7 cellular contexts compared by ENCODE assay signal in genomic region chr16:56933266-56933619, GRCh38. TPM values are rescaled to one million over a fixed set of nuclear protein-coding genes. Genes with fewer than 3 reads are reported as not detected.
DNase-seq lines count a peak whose midpoint lies in the region; ATAC-seq and TF ChIP-seq lines count a peak whose summit lies in the region.

No MANE protein-coding gene starts in this region.

- no peak for ATAC-seq in stimulated activated effector memory CD8-positive, alpha-beta T cell treated with anti-CD3 and anti-CD28 coated beads, Interleukin-12 subunit alpha, Interleukin-12 subunit beta, amount 100 ng/mL, for 72 hours
- ATAC-seq in HG02970 (IDR thresholded peaks at IDR 0.05; ENCODE audit: low FRiP score, unreplicated experiment) = no peak
- no peak for ATAC-seq in HG02938 (IDR thresholded peaks at IDR 0.05; ENCODE audit: unreplicated experiment)

- TF ChIP-seq CTCF in glutamatergic neuron (IDR thresholded peaks at IDR 0.05; ENCODE audit: partially characterized antibody, unreplicated experiment) = no peak

- no peak overlapping the region for H3K27ac ChIP-seq in HUES6 (ENCODE audit: low read depth, low read length)

- no peaks in the 10 kb centered on the region for H3K27me3 ChIP-seq in HUES6 (ENCODE audit: control insufficient read depth, insufficient read depth, low read length)

- no peak for DNase-seq in activated CD4-positive, alpha-beta memory T cell treated with anti-CD3 and anti-CD28 coated beads for 36 hours
- no peak for DNase-seq in glutamatergic neuron
- no peak for DNase-seq in stimulated activated effector memory CD8-positive, alpha-beta T cell treated with anti-CD3 and anti-CD28 coated beads, Interleukin-12 subunit alpha, Interleukin-12 subunit beta, amount 100 ng/mL, for 72 hours (ENCODE audit: low spot score in 2 of 2)
- DNase-seq in UCSD-AML1 (lab: John Stamatoyannopoulos, UW; ENCODE audit: unreplicated experiment) = no peak

- peak overlapping the region; percentile 98 for H3K4me3 Mint-ChIP-seq in activated CD4-positive, alpha-beta memory T cell treated with anti-CD3 and anti-CD28 coated beads for 36 hours
- peak overlapping the region; percentile 97 for H3K4me3 Mint-ChIP-seq in glutamatergic neuron (ENCODE audit: unreplicated experiment)
- H3K4me3 Mint-ChIP-seq in stimulated activated effector memory CD8-positive, alpha-beta T cell treated with anti-CD3 and anti-CD28 coated beads, Interleukin-12 subunit alpha, Interleukin-12 subunit beta, amount 100 ng/mL, for 72 hours = peak overlapping the region; percentile 99

- peaks cover 34% of the 10 kb centered on the region for H3K36me3 ChIP-seq in HUES6 (ENCODE audit: control insufficient read depth, insufficient read depth, low read length)

- CTCF ChIA-PET in activated CD4-positive, alpha-beta memory T cell treated with anti-CD3 and anti-CD28 coated beads for 36 hours (lab: Charles Lee) = interaction anchor here (0.6 to 2.4 kb wide), 6 partner anchors 12 to 72 kb away, joined by 3 to 9 read pairs (median 4); partner anchors contain the start of gene NLRC5

- H3K4me3 ChIP-seq in HUES6 (ENCODE audit: low read depth, low read length) = peak overlapping the region; percentile 97

- intact Hi-C loops in activated CD4-positive, alpha-beta memory T cell treated with anti-CD3 and anti-CD28 coated beads for 36 hours (cut with micrococcal nuclease) = loop anchor here (5.0 kb wide), 2 partner anchors 201 to 481 kb away; partner anchors contain the start of genes NUDT21, NUP93 and OGFOD1

- H3K9ac ChIP-seq in HUES6 (ENCODE audit: low read length) = peak overlapping the region; percentile 97

- H3K4me1 ChIP-seq in HUES6 (ENCODE audit: control insufficient read depth, insufficient read depth, low read length) = peaks cover 17% of the 10 kb centered on the region

- H3K9me3 Mint-ChIP-seq in activated CD4-positive, alpha-beta memory T cell treated with anti-CD3 and anti-CD28 coated beads for 36 hours = no peaks in the 10 kb centered on the region
- H3K9me3 Mint-ChIP-seq in glutamatergic neuron (ENCODE audit: unreplicated experiment) = peaks cover 11% of the 10 kb centered on the region
- H3K9me3 Mint-ChIP-seq in stimulated activated effector memory CD8-positive, alpha-beta T cell treated with anti-CD3 and anti-CD28 coated beads, Interleukin-12 subunit alpha, Interleukin-12 subunit beta, amount 100 ng/mL, for 72 hours = no peaks in the 10 kb centered on the region

- peaks cover 46% of the 10 kb centered on the region for H3K4me1 Mint-ChIP-seq in activated CD4-positive, alpha-beta memory T cell treated with anti-CD3 and anti-CD28 coated beads for 36 hours (ENCODE audit: low read depth)
- peaks cover 14% of the 10 kb centered on the region for H3K4me1 Mint-ChIP-seq in glutamatergic neuron (ENCODE audit: low read depth, unreplicated experiment)
- peaks cover 57% of the 10 kb centered on the region for H3K4me1 Mint-ChIP-seq in stimulated activated effector memory CD8-positive, alpha-beta T cell treated with anti-CD3 and anti-CD28 coated beads, Interleukin-12 subunit alpha, Interleukin-12 subunit beta, amount 100 ng/mL, for 72 hours

- peaks cover 60% of the 10 kb centered on the region for H3K36me3 Mint-ChIP-seq in activated CD4-positive, alpha-beta memory T cell treated with anti-CD3 and anti-CD28 coated beads for 36 hours
- H3K36me3 Mint-ChIP-seq in glutamatergic neuron (ENCODE audit: unreplicated experiment) = peaks cover 8% of the 10 kb centered on the region
- peaks cover 72% of the 10 kb centered on the region for H3K36me3 Mint-ChIP-seq in stimulated activated effector memory CD8-positive, alpha-beta T cell treated with anti-CD3 and anti-CD28 coated beads, Interleukin-12 subunit alpha, Interleukin-12 subunit beta, amount 100 ng/mL, for 72 hours

- H3K27me3 Mint-ChIP-seq in activated CD4-positive, alpha-beta memory T cell treated with anti-CD3 and anti-CD28 coated beads for 36 hours = no peaks in the 10 kb centered on the region
- peaks cover 9% of the 10 kb centered on the region for H3K27me3 Mint-ChIP-seq in glutamatergic neuron (ENCODE audit: unreplicated experiment)

- POLR2A ChIA-PET in activated CD4-positive, alpha-beta memory T cell treated with anti-CD3 and anti-CD28 coated beads for 36 hours (lab: Charles Lee) = interaction anchor here (0.9 to 4.7 kb wide), 9 partner anchors 8 to 109 kb away, joined by 3 to 49 read pairs (median 6); partner anchors contain the start of gene NLRC5

- H3K9me3 ChIP-seq in HUES6 (ENCODE audit: control insufficient read depth, insufficient read depth, low read depth, low read length) = no peaks in the 10 kb centered on the region

- H3K27ac Mint-ChIP-seq in activated CD4-positive, alpha-beta memory T cell treated with anti-CD3 and anti-CD28 coated beads for 36 hours = peak overlapping the region; percentile 98
- H3K27ac Mint-ChIP-seq in glutamatergic neuron (ENCODE audit: unreplicated experiment) = peak overlapping the region; percentile 96
- H3K27ac Mint-ChIP-seq in stimulated activated effector memory CD8-positive, alpha-beta T cell treated with anti-CD3 and anti-CD28 coated beads, Interleukin-12 subunit alpha, Interleukin-12 subunit beta, amount 100 ng/mL, for 72 hours = peak overlapping the region; percentile 100

RNA-seq across cellular contexts. Expression of gene HERPUD1, which starts 1.3 kb away (rescaled TPM):
- total RNA-seq in activated CD4-positive, alpha-beta memory T cell treated with anti-CD3 and anti-CD28 coated beads for 36 hours = 100 to 1,000 TPM; 159 TPM
- 160 TPM for total RNA-seq in glutamatergic neuron (ENCODE audit: unreplicated experiment)

RNA-seq across cellular contexts. Expression of gene CETP, which starts 28.5 kb away (rescaled TPM):
- total RNA-seq in activated CD4-positive, alpha-beta memory T cell treated with anti-CD3 and anti-CD28 coated beads for 36 hours = not detected
- total RNA-seq in glutamatergic neuron (ENCODE audit: unreplicated experiment) = not detected

RNA-seq across cellular contexts. Expression of gene NLRC5, which starts 56.1 kb away (rescaled TPM):
- 100 to 1,000 TPM; 151 to 167 TPM for total RNA-seq in activated CD4-positive, alpha-beta memory T cell treated with anti-CD3 and anti-CD28 coated beads for 36 hours
- total RNA-seq in glutamatergic neuron (ENCODE audit: unreplicated experiment) = 1.5 TPM

Comparison
In these comparisons a context has a peak if more than half of its experiments do, and no peak if none do; other contexts are left out.
1. RNA of gene NLRC5, which starts 56.1 kb away (total RNA-seq): 151 to 167 TPM in activated CD4-positive, alpha-beta memory T cell treated with anti-CD3 and anti-CD28 coated beads for 36 hours; 1.5 TPM in glutamatergic neuron (single experiment); every median in the first group is over 10 times any median in the second.
2. Peak in every context shown above with its lines, with median percentiles within 50 percentile points of each other: H3K27ac Mint-ChIP-seq and H3K4me3 Mint-ChIP-seq.